Comparison of ENCODE assay signal across 8 cellular contexts in genomic region chr1:223832637-223832943, GRCh38. TPM values are rescaled to one million over a fixed set of nuclear protein-coding genes. Genes with fewer than 3 reads are reported as not detected.
DNase-seq lines count a peak whose midpoint lies in the region; ATAC-seq and TF ChIP-seq lines count a peak whose summit lies in the region.

No MANE protein-coding gene starts in this region.

- H3K27ac ChIP-seq in dorsolateral prefrontal cortex (peak overlapping the region in 50 of 59 donors; percentile 0 to 80 (median 54)), sigmoid colon (peak overlapping the region; percentile 36 to 67 (median 63))

- intact Hi-C loops in dorsolateral prefrontal cortex (cut with DNase I): no loop called here
- intact Hi-C loops in sigmoid colon (cut with DNase I): no loop called here

- ATAC-seq in GM19463 (IDR thresholded peaks at IDR 0.05; ENCODE audit: unreplicated experiment): peak; percentile 47
- no peak for ATAC-seq in HG03280 (IDR thresholded peaks at IDR 0.05; ENCODE audit: unreplicated experiment)
- no peak for ATAC-seq in HG03520 (IDR thresholded peaks at IDR 0.05; ENCODE audit: unreplicated experiment)
- no peak for ATAC-seq in GM18870 (IDR thresholded peaks at IDR 0.05; ENCODE audit: unreplicated experiment)

- TF ChIP-seq POLR2A in NB4 (IDR thresholded peaks at IDR 0.05; ENCODE audit: extremely low read depth, insufficient read length) (no peak), sigmoid colon (IDR thresholded peaks at IDR 0.05) (no peak)

- H3K27me3 ChIP-seq in dorsolateral prefrontal cortex (no peaks in the 10 kb centered on the region), sigmoid colon (no peaks in the 10 kb centered on the region)

- TF ChIP-seq EP300 in sigmoid colon (IDR thresholded peaks at IDR 0.05): no peak

- no peaks in the 10 kb centered on the region for H3K36me3 ChIP-seq in sigmoid colon

- H3K9me3 ChIP-seq in sigmoid colon: no peaks in the 10 kb centered on the region

- DNase-seq in NB4 (ENCODE audit: low read depth) (peak; percentile 77), dorsolateral prefrontal cortex (peak in 3 of 10 donors; percentile 24 to 59 (median 42)), sigmoid colon (no peak), DMS53 (lab: John Stamatoyannopoulos, UW) (no peak)

- H3K4me1 ChIP-seq in sigmoid colon: peaks cover 0 to 55% (median 41%) of the 10 kb centered on the region in 4 donors

- H3K4me3 ChIP-seq in NB4 (ENCODE audit: low read depth, low read length): peak overlapping the region; percentile 47
- no peak overlapping the region for H3K4me3 ChIP-seq in dorsolateral prefrontal cortex
- H3K4me3 ChIP-seq in sigmoid colon: no peak overlapping the region

- no peak for TF ChIP-seq CTCF in NB4 (IDR thresholded peaks at IDR 0.05; ENCODE audit: low read depth, low read length)
- peak in 17 of 56 donors; percentile 6 to 40 (median 21) for TF ChIP-seq CTCF in dorsolateral prefrontal cortex (IDR thresholded peaks at IDR 0.05 in 54 of 56, conservative IDR thresholded peaks at IDR 0.05 in 2 of 56; ENCODE audit: low read depth in 1 of 56, partially characterized antibody in 56 of 56)
- no peak for TF ChIP-seq CTCF in sigmoid colon (IDR thresholded peaks at IDR 0.05)

- WGBS in sigmoid colon, 2 donors: 58 to 64% methylated on average over 3 of the region's 3 CpGs

RNA-seq across cellular contexts. Expression of gene TP53BP2, which starts 13.2 kb away (rescaled TPM):
- total RNA-seq in dorsolateral prefrontal cortex (100 to 1,000 TPM in 5 of 120 experiments, 10 to 100 TPM in 115; 32.0 to 134 (median 60.9) TPM), sigmoid colon (10 to 100 TPM; 24.6 to 28.5 (median 26.9) TPM)
- polyA plus RNA-seq in sigmoid colon: 10 to 100 TPM; 10.2 to 13.5 (median 12.9) TPM
